In the genomic region with DNA sequence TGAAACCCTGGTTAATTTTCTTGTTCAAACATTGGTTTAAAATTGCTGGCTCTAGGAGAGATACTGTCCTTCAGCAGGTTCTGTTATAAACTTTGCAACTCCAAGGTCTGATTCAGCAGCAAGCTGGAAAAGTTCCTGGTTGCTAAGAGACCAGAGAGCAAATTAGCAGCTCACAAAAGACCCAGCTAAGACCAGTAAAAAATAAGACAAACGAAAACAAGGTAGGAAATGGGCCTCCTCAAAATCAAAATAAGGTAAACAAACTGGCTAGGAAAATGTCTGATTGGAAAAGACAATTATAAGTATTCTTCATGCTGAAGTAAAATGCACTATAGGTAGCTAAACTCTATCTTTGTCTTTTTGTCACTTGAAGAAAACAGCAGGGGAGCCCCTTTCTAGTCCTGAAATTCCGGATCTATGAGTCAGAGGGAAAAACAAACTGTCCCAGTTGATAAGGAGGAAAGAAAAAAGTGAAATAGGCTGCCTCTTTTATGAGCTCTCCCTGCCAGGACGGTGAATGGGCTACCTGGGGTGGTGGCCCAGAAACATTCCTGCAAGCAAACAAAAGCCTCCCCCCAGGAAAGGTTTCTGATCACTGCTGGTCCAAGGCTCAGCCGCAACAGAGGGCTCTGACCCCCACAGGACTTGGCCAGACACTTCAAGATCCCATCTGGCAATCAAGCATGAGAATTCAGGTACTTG, we compare ENCODE assay signal across 1 cellular context.
TF ChIP-seq lines count a peak whose summit lies in the region.

No MANE protein-coding gene starts in this region.

TF ChIP-seq in GM23338, 12 proteins besides CTCF, POLR2A, EP300 and RAD21 (continued from another document):
- TF ChIP-seq REST (IDR thresholded peaks at IDR 0.05; ENCODE audit: unreplicated experiment) (no peak), ZNF331 (CRISPR knock-in tag; IDR thresholded peaks at IDR 0.05; ENCODE audit: low read depth) (no peak), EZH2phosphoT487 (IDR thresholded peaks at IDR 0.05; ENCODE audit: unreplicated experiment) (no peak), NANOG (IDR thresholded peaks at IDR 0.05; ENCODE audit: borderline replicate concordance) (no peak)
- TF ChIP-seq, protein P1, sequence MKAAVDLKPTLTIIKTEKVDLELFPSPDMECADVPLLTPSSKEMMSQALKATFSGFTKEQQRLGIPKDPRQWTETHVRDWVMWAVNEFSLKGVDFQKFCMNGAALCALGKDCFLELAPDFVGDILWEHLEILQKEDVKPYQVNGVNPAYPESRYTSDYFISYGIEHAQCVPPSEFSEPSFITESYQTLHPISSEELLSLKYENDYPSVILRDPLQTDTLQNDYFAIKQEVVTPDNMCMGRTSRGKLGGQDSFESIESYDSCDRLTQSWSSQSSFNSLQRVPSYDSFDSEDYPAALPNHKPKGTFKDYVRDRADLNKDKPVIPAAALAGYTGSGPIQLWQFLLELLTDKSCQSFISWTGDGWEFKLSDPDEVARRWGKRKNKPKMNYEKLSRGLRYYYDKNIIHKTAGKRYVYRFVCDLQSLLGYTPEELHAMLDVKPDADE (IDR thresholded peaks at IDR 0.05): no peak
TF ChIP-seq in GM23338: peak in this region for 3.
